ENCODE assay signal across 8 cellular contexts in genomic region chr3:32501785-32502088, GRCh38. TPM values are rescaled to one million over a fixed set of nuclear protein-coding genes. Genes with fewer than 3 reads are reported as not detected.
A peak's percentile ranks its signal among the peaks of the same experiment; 100 is the strongest.
DNase-seq lines count a peak whose midpoint lies in the region; ATAC-seq and TF ChIP-seq lines count a peak whose summit lies in the region.

No MANE protein-coding gene starts in this region.

- H3K27ac Mint-ChIP-seq in HFFc6 = peak overlapping the region; percentile 87

- no peak for DNase-seq in AG10803 (ENCODE audit: low read depth)
- DNase-seq in HFFc6 = no peak
- no peak for DNase-seq in body of pancreas
- DNase-seq in NCI-H1436 treated with DMSO at 0.1 percent for 48 hours (lab: John Stamatoyannopoulos, UW) = no peak
- DNase-seq in cortex of kidney (lab: John Stamatoyannopoulos, UW) = no peak
- DNase-seq in DMS153 treated with DMSO at 0.1 percent for 48 hours (lab: John Stamatoyannopoulos, UW; ENCODE audit: unreplicated experiment) = no peak

- peak overlapping the region; percentile 97 for H3K4me3 ChIP-seq in AG10803 (ENCODE audit: low read length)
- H3K4me3 ChIP-seq in body of pancreas = peak overlapping the region; percentile 40 to 62
- peak overlapping the region; percentile 81 for H3K4me3 ChIP-seq in mesodermal cell (ENCODE audit: extremely low read depth, insufficient read depth, low read length, poor library complexity, severe bottlenecking)

- peak overlapping the region; percentile 98 for H3K4me3 Mint-ChIP-seq in HFFc6

- H3K9me3 Mint-ChIP-seq in HFFc6 = no peaks in the 10 kb centered on the region

- WGBS in body of pancreas, 2 donors = 14 to 15% methylated on average over 3 of the region's 3 CpGs
- WGBS in mesodermal cell (ENCODE audit: insufficient coverage in 2 of 2), 2 experiments = 17% methylated on average over 2 of the region's 3 CpGs

- TF ChIP-seq POLR2A in body of pancreas (IDR thresholded peaks at IDR 0.05) = no peak

- ATAC-seq in body of pancreas (no peak), HG02852 (IDR thresholded peaks at IDR 0.05; ENCODE audit: unreplicated experiment) (no peak)

- H3K36me3 ChIP-seq in body of pancreas (replicated peaks in 1 of 2; ENCODE audit: insufficient read depth in 1 of 2, low read depth in 2 of 2) = no peaks in the 10 kb centered on the region
- peaks cover 8% of the 10 kb centered on the region for H3K36me3 ChIP-seq in mesodermal cell (ENCODE audit: control insufficient read depth, insufficient read depth, low read length)

- H3K27me3 Mint-ChIP-seq in HFFc6 (ENCODE audit: insufficient read depth) = no peaks in the 10 kb centered on the region

- H3K9me3 ChIP-seq in body of pancreas = no peaks in the 10 kb centered on the region
- no peaks in the 10 kb centered on the region for H3K9me3 ChIP-seq in mesodermal cell (ENCODE audit: control insufficient read depth, low read length)

- peak overlapping the region in 3 of 4 donors; percentile 66 to 96 (median 94) for H3K27ac ChIP-seq in body of pancreas
- peak overlapping the region; percentile 88 for H3K27ac ChIP-seq in mesodermal cell (ENCODE audit: low read depth, low read length, severe bottlenecking)

- H3K4me1 ChIP-seq in body of pancreas (peaks cover 18% of the 10 kb centered on the region), mesodermal cell (ENCODE audit: control insufficient read depth, insufficient read depth, low read length, poor library complexity, severe bottlenecking) (peaks cover 8% of the 10 kb centered on the region)

- intact Hi-C loops in body of pancreas (cut with DNase I) = no loop called here

- no peaks in the 10 kb centered on the region for H3K27me3 ChIP-seq in body of pancreas

- H3K4me1 Mint-ChIP-seq in HFFc6 (ENCODE audit: low read depth) = peaks cover 32% of the 10 kb centered on the region

- H3K36me3 Mint-ChIP-seq in HFFc6 (ENCODE audit: low read depth) = peaks cover 6% of the 10 kb centered on the region

- TF ChIP-seq CTCF in AG10803 (conservative IDR thresholded peaks at IDR 0.05; ENCODE audit: low read length) (no peak), HFFc6 (IDR thresholded peaks at IDR 0.05) (no peak), body of pancreas (IDR thresholded peaks at IDR 0.05) (no peak)

RNA-seq across cellular contexts. Expression of gene CMTM6, which starts 0.9 kb away (rescaled TPM):
- 10 to 100 TPM; 55.7 to 68.0 (median 62.7) TPM for total RNA-seq in HFFc6 (2021; fragmentation: NEBNext Ultra II Directional; extraction: Animal tissue kit (Norgen Biotek cat#: 25700))
- total RNA-seq in body of pancreas = 10 to 100 TPM; 20.2 to 40.9 TPM
- 54.5 TPM for polyA plus RNA-seq in mesodermal cell (2013, experiment 1 of 2)
- polyA plus RNA-seq in mesodermal cell (2013, experiment 2 of 2) = 63.4 TPM
